24 cellular contexts compared by ENCODE assay signal in genomic region chr20:21575981-21576740, GRCh38.
DNase-seq lines count a peak whose midpoint lies in the region; TF ChIP-seq lines count a peak whose summit lies in the region.
"Had no signal": no experiment of that assay in that cellular context is flagged by ENCODE, and none has a peak within 500 bp of the region (broad histone marks: within the 10 kb centered on the region; RNA-seq: fewer than 3 reads in every experiment).

No MANE protein-coding gene starts in this region.

- H3K27ac ChIP-seq in A673 (ENCODE audit: low read depth, low read length, poor library complexity, severe bottlenecking) (peak overlapping the region; percentile 96), SK-N-SH (ENCODE audit: low read depth in 2 of 2, low read length in 1 of 2) (no peak overlapping the region)
- H3K27ac ChIP-seq: 22Rv1, A549, BLaER1 had no signal

- H2AFZ ChIP-seq in SK-N-SH (ENCODE audit: low read depth) = no peak overlapping the region

- H3K4me3 ChIP-seq in A673 (ENCODE audit: low read depth, low read length, poor library complexity, severe bottlenecking) = no peak overlapping the region
- no peak overlapping the region for H3K4me3 ChIP-seq in SK-N-SH (ENCODE audit: low read depth in 2 of 2, low read length in 1 of 2)
- H3K4me3 ChIP-seq: A549, BLaER1, GM12878 had no signal

- DNase-seq in NCI-H748 (lab: John Stamatoyannopoulos, UW; ENCODE audit: unreplicated experiment) (peak; percentile 35), NCI-H748 treated with DMSO at 0.1 percent for 48 hours (lab: John Stamatoyannopoulos, UW) (no peak), A673 (ENCODE audit: low spot score) (peak; percentile 94), HT-29 (ENCODE audit: low spot score) (peak; percentile 38), middle frontal gyrus (ENCODE audit: extremely low spot score, low spot score) (no peak), SK-N-SH (no peak)
- DNase-seq: ACHN; BE2C; C1 segment of cervical spinal cord; CD4-positive, alpha-beta memory T cell; CD4-positive, CD25-positive, alpha-beta regulatory T cell; CD8-positive, alpha-beta memory T cell; COR-L47; DMS 273 treated with DMSO at 0.1 percent for 48 hours; DMS153; DMS53; DMS79; DND-41; EL; GDM1 had no signal

- H3K79me2 ChIP-seq in SK-N-SH (ENCODE audit: insufficient read depth) = no peaks in the 10 kb centered on the region

- H3K9me3 ChIP-seq in A673 (ENCODE audit: low read depth, low read length, poor library complexity, severe bottlenecking) (no peaks in the 10 kb centered on the region), SK-N-SH (no peaks in the 10 kb centered on the region)
- H3K9me3 ChIP-seq: A549, BE2C, BLaER1 had no signal

- TF ChIP-seq CTCF in A673 (conservative IDR thresholded peaks at IDR 0.05; ENCODE audit: low read depth, low read length) (no peak), SK-N-SH (IDR thresholded peaks at IDR 0.05) (no peak)

- no peak overlapping the region for H3K9ac ChIP-seq in SK-N-SH
- H3K9ac ChIP-seq: BLaER1 had no signal

- CTCF ChIA-PET in A673 (lab: Charles Lee) = interaction anchor here (2.6 kb wide), 1 partner anchor 40 kb away, joined by 14 read pairs; no protein-coding TSS in a partner anchor
- CTCF ChIA-PET in SK-N-SH (lab: Yijun Ruan, JAX) = interaction anchor here (1.3 to 2.1 kb wide), 2 partner anchors 39 to 739 kb away, joined by 3 to 6 read pairs; no protein-coding TSS in a partner anchor

- H3K27me3 ChIP-seq in A673 (replicated peaks; ENCODE audit: insufficient read depth, low read depth, low read length, poor library complexity) (no peaks in the 10 kb centered on the region), SK-N-SH (ENCODE audit: insufficient read depth) (peaks cover 45% of the 10 kb centered on the region; the same call in 1 of the 2 replicates)
- H3K27me3 ChIP-seq: BLaER1 had no signal

- TF ChIP-seq RAD21 in SK-N-SH (IDR thresholded peaks at IDR 0.05; ENCODE audit: low read length) = no peak

- no peaks in the 10 kb centered on the region for H4K20me1 ChIP-seq in SK-N-SH (ENCODE audit: insufficient read depth)
- H4K20me1 ChIP-seq: BLaER1 had no signal

- TF ChIP-seq EP300 in SK-N-SH (IDR thresholded peaks at IDR 0.05; ENCODE audit: borderline replicate concordance in 1 of 2, low read depth in 1 of 2, low read length in 1 of 2) = no peak

- WGBS in SK-N-SH (ENCODE audit: low lambda C conversion rate) = 1% methylated on average over 5 of the region's 5 CpGs

- H3K4me2 ChIP-seq in SK-N-SH = no peak overlapping the region
- H3K4me2 ChIP-seq: A549, BLaER1 had no signal

- H3K4me1 ChIP-seq in A673 (ENCODE audit: insufficient read depth, low read length, poor library complexity, severe bottlenecking) (peaks cover 63% of the 10 kb centered on the region), SK-N-SH (ENCODE audit: control insufficient read depth in 1 of 2, insufficient read depth in 2 of 2, low read depth in 1 of 2, low read length in 1 of 2) (no peaks in the 10 kb centered on the region)
- H3K4me1 ChIP-seq: A549, BE2C, BLaER1 had no signal

- POLR2A ChIA-PET in A673 (lab: Charles Lee; ENCODE audit: low non-redundant PET) (interaction anchor here (0.6 to 1.2 kb wide), 4 partner anchors 20 to 835 kb away, joined by 3 to 10 read pairs (median 4); no protein-coding TSS in a partner anchor), SK-N-SH (lab: Yijun Ruan, JAX) (no interaction called here)

- H3K9me2 ChIP-seq in SK-N-SH = no peaks in the 10 kb centered on the region

- H3K36me3 ChIP-seq in A673 (ENCODE audit: insufficient read depth, low read length, poor library complexity, severe bottlenecking) = no peaks in the 10 kb centered on the region
- H3K36me3 ChIP-seq in SK-N-SH (replicated peaks in 1 of 2; ENCODE audit: control insufficient read depth in 1 of 2, insufficient read depth in 2 of 2, low read length in 1 of 2) = no peaks in the 10 kb centered on the region
- H3K36me3 ChIP-seq: BE2C, BLaER1 had no signal

- no peaks in the 10 kb centered on the region for H3F3A ChIP-seq in SK-N-SH (replicated peaks; ENCODE audit: insufficient read depth)

- intact Hi-C loops in A673 (cut with micrococcal nuclease; ENCODE audit: unreplicated experiment) = loop anchor here (1.0 to 2.0 kb wide), 3 partner anchors 21 to 53 kb away; no protein-coding TSS in a partner anchor

- BruUV-seq in A673 (replicated peaks; lab: Mats Ljungman, UMichigan) = no TSS peak

TF ChIP-seq in SK-N-SH, 30 proteins besides CTCF, POLR2A, EP300 and RAD21:
- no peak for TF ChIP-seq SIN3A (IDR thresholded peaks at IDR 0.05; ENCODE audit: borderline replicate concordance, low read depth, low read length)
- TF ChIP-seq USF2 (IDR thresholded peaks at IDR 0.05; ENCODE audit: borderline replicate concordance, low read depth, low read length) = no peak
- TF ChIP-seq REST (IDR thresholded peaks at IDR 0.05; ENCODE audit: low read depth, low read length) = no peak
- TF ChIP-seq FOXM1 (IDR thresholded peaks at IDR 0.05; ENCODE audit: low read depth) = no peak
- TF ChIP-seq NRF1 (IDR thresholded peaks at IDR 0.05; ENCODE audit: low read depth, low read length) = no peak

Comparison
In these comparisons a context has a peak if more than half of its experiments do, and no peak if none do; other contexts are left out.
1. DNase-seq: peak in NCI-H748 (single experiment), A673 (single experiment) and HT-29 (single experiment); none in NCI-H748 treated with DMSO at 0.1 percent for 48 hours (single experiment), middle frontal gyrus (single experiment) and SK-N-SH (single experiment).